ENCODE assay signal across 1 cellular context in the genomic region with DNA sequence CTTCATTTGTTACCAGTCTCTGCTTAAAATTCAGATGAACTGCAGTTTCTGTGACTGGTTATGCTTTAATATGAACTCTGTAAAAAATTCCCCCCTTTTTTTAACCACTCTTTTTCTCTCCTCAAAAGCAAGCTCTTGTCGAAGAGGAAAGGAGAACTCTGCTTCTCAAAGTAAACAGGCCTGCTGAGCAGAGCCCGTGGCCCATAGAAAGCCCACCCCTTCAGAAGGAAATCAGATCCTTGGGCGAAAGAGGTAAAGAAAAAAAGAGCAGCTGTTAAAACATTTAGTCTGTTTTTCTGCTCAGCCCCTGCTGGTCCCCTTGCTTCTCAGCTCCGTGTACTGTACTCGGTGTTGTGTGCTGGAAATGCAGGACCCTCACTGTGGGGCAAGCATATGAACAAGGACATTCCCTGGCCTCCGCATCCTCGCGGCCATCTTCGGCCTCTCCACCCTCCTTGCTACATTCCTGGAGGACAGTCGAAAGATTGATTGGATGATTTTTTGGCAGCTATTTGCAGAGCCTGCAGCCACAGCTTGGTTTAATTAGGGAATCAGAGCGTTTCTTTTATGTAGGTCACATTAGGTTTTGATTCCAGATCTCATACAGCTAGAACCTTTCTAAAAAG.
A peak's percentile ranks its signal among the peaks of the same experiment; 100 is the strongest.
TF ChIP-seq lines count a peak whose summit lies in the region.

No MANE protein-coding gene starts in this region.

TF ChIP-seq in SK-N-SH, 30 proteins besides CTCF, POLR2A, EP300 and RAD21 (continued from another document):
- TF ChIP-seq, protein P1, sequence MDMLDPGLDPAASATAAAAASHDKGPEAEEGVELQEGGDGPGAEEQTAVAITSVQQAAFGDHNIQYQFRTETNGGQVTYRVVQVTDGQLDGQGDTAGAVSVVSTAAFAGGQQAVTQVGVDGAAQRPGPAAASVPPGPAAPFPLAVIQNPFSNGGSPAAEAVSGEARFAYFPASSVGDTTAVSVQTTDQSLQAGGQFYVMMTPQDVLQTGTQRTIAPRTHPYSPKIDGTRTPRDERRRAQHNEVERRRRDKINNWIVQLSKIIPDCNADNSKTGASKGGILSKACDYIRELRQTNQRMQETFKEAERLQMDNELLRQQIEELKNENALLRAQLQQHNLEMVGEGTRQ (IDR thresholded peaks at IDR 0.05; ENCODE audit: borderline replicate concordance, low read depth, low read length) = no peak
- TF ChIP-seq YY1 (IDR thresholded peaks at IDR 0.05; ENCODE audit: low read depth) = peak; percentile 76; the same call in 1 of the 2 replicates
- TF ChIP-seq RFX5 (IDR thresholded peaks at IDR 0.05; ENCODE audit: low read length) = no peak
- TF ChIP-seq MAX (IDR thresholded peaks at IDR 0.05; ENCODE audit: low read depth) = no peak
- peak; percentile 72; the same call in 1 of the 2 replicates for TF ChIP-seq TEAD4 (IDR thresholded peaks at IDR 0.05; ENCODE audit: borderline replicate concordance, insufficient read depth)
- peak; percentile 42; the same call in 1 of the 2 replicates for TF ChIP-seq TAF1 (IDR thresholded peaks at IDR 0.05; ENCODE audit: borderline replicate concordance, low read depth, low read length)
- TF ChIP-seq FOSL2 (IDR thresholded peaks at IDR 0.05; ENCODE audit: borderline replicate concordance, low read depth) = no peak
- TF ChIP-seq NFIC (IDR thresholded peaks at IDR 0.05; ENCODE audit: borderline replicate concordance) = peak; percentile 84
- TF ChIP-seq POLR2AphosphoS5 (IDR thresholded peaks at IDR 0.05; ENCODE audit: low read depth, low read length) = peak; percentile 74; the same call in 1 of the 2 replicates
- TF ChIP-seq CHD2 (IDR thresholded peaks at IDR 0.05; ENCODE audit: low read length, partially characterized antibody) = peak; percentile 65
- TF ChIP-seq EZH2phosphoT487 (IDR thresholded peaks at IDR 0.05; ENCODE audit: borderline replicate concordance, low read depth) = no peak
- no peak for TF ChIP-seq MXI1 (IDR thresholded peaks at IDR 0.05; ENCODE audit: low read depth, low read length)
- no peak for TF ChIP-seq IRF3 (IDR thresholded peaks at IDR 0.05; ENCODE audit: low read depth, low read length)
- TF ChIP-seq RCOR1 (IDR thresholded peaks at IDR 0.05; ENCODE audit: low read length) = peak; percentile 82
- TF ChIP-seq, protein P2, sequence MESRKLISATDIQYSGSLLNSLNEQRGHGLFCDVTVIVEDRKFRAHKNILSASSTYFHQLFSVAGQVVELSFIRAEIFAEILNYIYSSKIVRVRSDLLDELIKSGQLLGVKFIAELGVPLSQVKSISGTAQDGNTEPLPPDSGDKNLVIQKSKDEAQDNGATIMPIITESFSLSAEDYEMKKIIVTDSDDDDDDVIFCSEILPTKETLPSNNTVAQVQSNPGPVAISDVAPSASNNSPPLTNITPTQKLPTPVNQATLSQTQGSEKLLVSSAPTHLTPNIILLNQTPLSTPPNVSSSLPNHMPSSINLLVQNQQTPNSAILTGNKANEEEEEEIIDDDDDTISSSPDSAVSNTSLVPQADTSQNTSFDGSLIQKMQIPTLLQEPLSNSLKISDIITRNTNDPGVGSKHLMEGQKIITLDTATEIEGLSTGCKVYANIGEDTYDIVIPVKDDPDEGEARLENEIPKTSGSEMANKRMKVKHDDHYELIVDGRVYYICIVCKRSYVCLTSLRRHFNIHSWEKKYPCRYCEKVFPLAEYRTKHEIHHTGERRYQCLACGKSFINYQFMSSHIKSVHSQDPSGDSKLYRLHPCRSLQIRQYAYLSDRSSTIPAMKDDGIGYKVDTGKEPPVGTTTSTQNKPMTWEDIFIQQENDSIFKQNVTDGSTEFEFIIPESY (IDR thresholded peaks at IDR 0.05; ENCODE audit: borderline replicate concordance, low read depth) = no peak
- no peak for TF ChIP-seq GATA2 (CRISPR knock-in tag; IDR thresholded peaks at IDR 0.05)
- TF ChIP-seq MEF2A (IDR thresholded peaks at IDR 0.05; ENCODE audit: borderline replicate concordance, low read depth) = peak; percentile 32; the same call in 1 of the 2 replicates
- TF ChIP-seq FOXJ3 (CRISPR knock-in tag; IDR thresholded peaks at IDR 0.05) = no peak
- TF ChIP-seq, protein P3, sequence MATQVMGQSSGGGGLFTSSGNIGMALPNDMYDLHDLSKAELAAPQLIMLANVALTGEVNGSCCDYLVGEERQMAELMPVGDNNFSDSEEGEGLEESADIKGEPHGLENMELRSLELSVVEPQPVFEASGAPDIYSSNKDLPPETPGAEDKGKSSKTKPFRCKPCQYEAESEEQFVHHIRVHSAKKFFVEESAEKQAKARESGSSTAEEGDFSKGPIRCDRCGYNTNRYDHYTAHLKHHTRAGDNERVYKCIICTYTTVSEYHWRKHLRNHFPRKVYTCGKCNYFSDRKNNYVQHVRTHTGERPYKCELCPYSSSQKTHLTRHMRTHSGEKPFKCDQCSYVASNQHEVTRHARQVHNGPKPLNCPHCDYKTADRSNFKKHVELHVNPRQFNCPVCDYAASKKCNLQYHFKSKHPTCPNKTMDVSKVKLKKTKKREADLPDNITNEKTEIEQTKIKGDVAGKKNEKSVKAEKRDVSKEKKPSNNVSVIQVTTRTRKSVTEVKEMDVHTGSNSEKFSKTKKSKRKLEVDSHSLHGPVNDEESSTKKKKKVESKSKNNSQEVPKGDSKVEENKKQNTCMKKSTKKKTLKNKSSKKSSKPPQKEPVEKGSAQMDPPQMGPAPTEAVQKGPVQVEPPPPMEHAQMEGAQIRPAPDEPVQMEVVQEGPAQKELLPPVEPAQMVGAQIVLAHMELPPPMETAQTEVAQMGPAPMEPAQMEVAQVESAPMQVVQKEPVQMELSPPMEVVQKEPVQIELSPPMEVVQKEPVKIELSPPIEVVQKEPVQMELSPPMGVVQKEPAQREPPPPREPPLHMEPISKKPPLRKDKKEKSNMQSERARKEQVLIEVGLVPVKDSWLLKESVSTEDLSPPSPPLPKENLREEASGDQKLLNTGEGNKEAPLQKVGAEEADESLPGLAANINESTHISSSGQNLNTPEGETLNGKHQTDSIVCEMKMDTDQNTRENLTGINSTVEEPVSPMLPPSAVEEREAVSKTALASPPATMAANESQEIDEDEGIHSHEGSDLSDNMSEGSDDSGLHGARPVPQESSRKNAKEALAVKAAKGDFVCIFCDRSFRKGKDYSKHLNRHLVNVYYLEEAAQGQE (IDR thresholded peaks at IDR 0.05; ENCODE audit: low read depth, low read length) = 0 out of 2 replicates have a peak, but pooled peaks have one; percentile 15
- TF ChIP-seq SMC3 (IDR thresholded peaks at IDR 0.05; ENCODE audit: low read depth, low read length) = no peak
- peak; percentile 42; the same call in 1 of the 2 replicates for TF ChIP-seq JUND (IDR thresholded peaks at IDR 0.05)
- TF ChIP-seq SIN3A (IDR thresholded peaks at IDR 0.05; ENCODE audit: borderline replicate concordance, low read depth, low read length) = peak; percentile 67; the same call in 1 of the 2 replicates
